ENCODE assay signal across 2 cellular contexts in the genomic region with DNA sequence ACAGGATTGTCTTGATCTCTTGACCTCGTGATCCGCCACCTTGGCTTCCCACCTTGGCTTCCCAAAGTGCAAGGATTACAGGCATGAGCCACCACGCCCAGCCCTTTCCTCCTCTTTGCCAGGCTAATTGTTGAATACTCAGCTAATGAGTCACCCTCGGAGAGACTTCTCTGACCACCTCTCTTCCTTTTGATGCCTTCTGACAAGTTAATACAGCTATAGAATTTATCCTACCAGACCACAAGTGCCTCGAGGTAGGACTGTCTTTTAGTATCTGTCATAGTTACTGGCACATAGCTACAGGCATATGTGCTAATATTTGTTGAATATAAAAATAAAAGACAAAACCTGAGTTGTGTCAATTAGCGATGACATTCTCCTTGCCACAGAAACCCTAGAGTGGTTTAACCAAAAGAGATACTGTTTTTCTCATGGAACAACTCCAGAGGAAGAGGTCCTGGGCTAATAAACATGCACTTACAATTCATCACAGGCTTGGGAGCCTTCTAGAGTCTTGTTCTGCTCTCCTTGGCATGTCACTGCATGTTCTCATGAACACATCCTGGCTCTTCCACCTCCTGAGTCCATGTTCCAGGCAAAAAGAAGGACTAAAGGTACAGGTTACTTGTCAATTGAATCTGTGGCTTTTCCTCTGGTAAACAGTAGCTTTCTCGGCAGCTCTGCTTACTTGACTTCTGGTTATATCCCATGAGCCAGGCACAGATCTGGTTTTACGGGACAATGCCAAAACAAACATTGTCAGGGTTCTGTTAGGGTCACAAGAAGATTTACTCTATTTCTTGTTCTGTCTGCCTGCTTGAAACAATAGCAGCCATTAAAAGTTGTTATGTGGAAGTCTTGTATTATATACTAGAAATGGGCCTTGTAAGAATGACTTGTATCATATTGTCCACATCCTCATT.
A peak's percentile ranks its signal among the peaks of the same experiment; 100 is the strongest.
TF ChIP-seq lines count a peak whose summit lies in the region.

No MANE protein-coding gene starts in this region.

TF ChIP-seq in HepG2, 621 proteins besides CTCF, POLR2A, EP300 and RAD21:
- no peak for TF ChIP-seq KLF12 (CRISPR knock-in tag; IDR thresholded peaks at IDR 0.05; ENCODE audit: borderline replicate concordance)
- TF ChIP-seq FOSL2 (CRISPR knock-in tag; IDR thresholded peaks at IDR 0.05), result peak; percentile 41
- no peak for TF ChIP-seq MTA1 (CRISPR knock-in tag; IDR thresholded peaks at IDR 0.05; ENCODE audit: borderline replicate concordance)
- TF ChIP-seq MAFF (IDR thresholded peaks at IDR 0.05; ENCODE audit: low read depth, low read length), result no peak
- no peak for TF ChIP-seq IRX3 (CRISPR knock-in tag; IDR thresholded peaks at IDR 0.05; ENCODE audit: borderline replicate concordance, low read depth)
- TF ChIP-seq ZZZ3 (CRISPR knock-in tag; IDR thresholded peaks at IDR 0.05; ENCODE audit: borderline replicate concordance), result no peak
- TF ChIP-seq FOXA1 (IDR thresholded peaks at IDR 0.05), result no peak
- TF ChIP-seq FOXA1 (CRISPR knock-in tag; IDR thresholded peaks at IDR 0.05), result no peak

TF ChIP-seq in WTC11, 78 proteins besides CTCF, POLR2A, EP300 and RAD21:
- TF ChIP-seq SMAD3 (CRISPR knock-in tag; IDR thresholded peaks at IDR 0.05; ENCODE audit: borderline replicate concordance) (no peak), RORB (CRISPR knock-in tag; IDR thresholded peaks at IDR 0.05) (no peak), TEAD1 (CRISPR knock-in tag; IDR thresholded peaks at IDR 0.05) (no peak)
- TF ChIP-seq, protein P1, sequence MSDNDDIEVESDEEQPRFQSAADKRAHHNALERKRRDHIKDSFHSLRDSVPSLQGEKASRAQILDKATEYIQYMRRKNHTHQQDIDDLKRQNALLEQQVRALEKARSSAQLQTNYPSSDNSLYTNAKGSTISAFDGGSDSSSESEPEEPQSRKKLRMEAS (CRISPR knock-in tag; IDR thresholded peaks at IDR 0.05), result no peak
TF ChIP-seq in WTC11: peak in this region for 0.
